9 cellular contexts compared by ENCODE assay signal in genomic region chr5:52725781-52726180, GRCh38.
DNase-seq lines count a peak whose midpoint lies in the region; ATAC-seq and FAIRE-seq lines count a peak whose summit lies in the region.
"Had no signal": no experiment of that assay in that cellular context is flagged by ENCODE, and none has a peak within 500 bp of the region (broad histone marks: within the 10 kb centered on the region; RNA-seq: fewer than 3 reads in every experiment).

No MANE protein-coding gene starts in this region.

- FAIRE-seq in frontal cortex (lab: Jason Lieb, UNC): no peak
- FAIRE-seq: bronchial epithelial cell had no signal

- H3K9me3 ChIP-seq in muscle layer of colon (ENCODE audit: low read length): no peaks in the 10 kb centered on the region

- peaks cover 39% of the 10 kb centered on the region for H3K4me1 Mint-ChIP-seq in activated CD4-positive, alpha-beta memory T cell treated with anti-CD3 and anti-CD28 coated beads for 36 hours (ENCODE audit: low read depth)

- intact Hi-C loops in activated CD4-positive, alpha-beta memory T cell treated with anti-CD3 and anti-CD28 coated beads for 36 hours (cut with micrococcal nuclease): loop anchor here (1.0 to 2.0 kb wide), 5 partner anchors 13 to 75 kb away; no protein-coding TSS in a partner anchor

- peak; percentile 3 for ATAC-seq in GM18520 (IDR thresholded peaks at IDR 0.05; ENCODE audit: unreplicated experiment)
- ATAC-seq in HG02884 (IDR thresholded peaks at IDR 0.05; ENCODE audit: unreplicated experiment): peak; percentile 19
- no peak for ATAC-seq in HG02642 (IDR thresholded peaks at IDR 0.05; ENCODE audit: poor library complexity, unreplicated experiment)

- H3K27me3 Mint-ChIP-seq in activated CD4-positive, alpha-beta memory T cell treated with anti-CD3 and anti-CD28 coated beads for 36 hours: no peaks in the 10 kb centered on the region

- peaks cover 6% of the 10 kb centered on the region for H3K9me3 Mint-ChIP-seq in activated CD4-positive, alpha-beta memory T cell treated with anti-CD3 and anti-CD28 coated beads for 36 hours

- no peaks in the 10 kb centered on the region for H3K36me3 ChIP-seq in muscle layer of colon (ENCODE audit: insufficient read depth, low read length)

- H3K27me3 ChIP-seq in muscle layer of colon (ENCODE audit: control insufficient read depth in 1 of 2, insufficient read depth in 2 of 2, low read length in 2 of 2): no peaks in the 10 kb centered on the region

- H3K4me3 Mint-ChIP-seq in activated CD4-positive, alpha-beta memory T cell treated with anti-CD3 and anti-CD28 coated beads for 36 hours: no peak overlapping the region

- CTCF ChIA-PET in activated CD4-positive, alpha-beta memory T cell treated with anti-CD3 and anti-CD28 coated beads for 36 hours (lab: Charles Lee): no interaction called here

- peaks cover 5% of the 10 kb centered on the region for H3K36me3 Mint-ChIP-seq in activated CD4-positive, alpha-beta memory T cell treated with anti-CD3 and anti-CD28 coated beads for 36 hours

- H3K4me1 ChIP-seq in muscle layer of colon (ENCODE audit: insufficient read depth, low read length): peaks cover 36% of the 10 kb centered on the region

- H3K27ac ChIP-seq in muscle layer of colon (ENCODE audit: low read depth, low read length): peak overlapping the region; percentile 49

- peak overlapping the region; percentile 4 for H3K9ac ChIP-seq in muscle layer of colon (ENCODE audit: low read length)

- no peak for DNase-seq in activated CD4-positive, alpha-beta memory T cell treated with anti-CD3 and anti-CD28 coated beads for 36 hours
- DNase-seq in stimulated activated CD4-positive, alpha-beta T cell treated with anti-CD3 and anti-CD28 coated beads, Interleukin-15, amount 100 ng/mL, for 24 hours: no peak
- DNase-seq in frontal cortex (ENCODE audit: low spot score in 2 of 2): no peak
- no peak for DNase-seq in effector CD4-positive, alpha-beta T cell

- peak overlapping the region; percentile 75 for H3K27ac Mint-ChIP-seq in activated CD4-positive, alpha-beta memory T cell treated with anti-CD3 and anti-CD28 coated beads for 36 hours

- POLR2A ChIA-PET in activated CD4-positive, alpha-beta memory T cell treated with anti-CD3 and anti-CD28 coated beads for 36 hours (lab: Charles Lee): interaction anchor here (1.3 kb wide), 1 partner anchor 74 kb away, joined by 4 read pairs; no protein-coding TSS in a partner anchor

- no peak overlapping the region for H3K4me3 ChIP-seq in muscle layer of colon (ENCODE audit: low read depth in 1 of 2, low read length in 2 of 2)
